In the genomic region with DNA sequence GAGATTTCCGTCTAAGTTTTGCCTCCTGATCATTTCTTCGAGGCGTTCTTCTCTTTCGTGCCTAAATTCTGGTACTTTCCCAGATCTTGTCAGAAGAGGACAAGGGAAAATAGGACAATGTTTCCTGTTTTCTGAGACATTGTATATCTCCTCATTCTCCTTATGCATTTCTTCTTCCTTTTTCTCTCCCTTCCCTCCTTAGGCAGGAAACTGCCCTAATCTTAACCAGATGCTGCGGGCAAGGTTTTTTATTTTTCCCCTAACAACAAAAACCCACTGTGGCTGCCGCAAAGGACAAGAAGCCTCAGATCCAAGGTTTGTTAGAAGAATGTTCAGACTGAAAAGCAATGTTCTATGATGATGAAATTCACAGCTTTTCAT, we compare ENCODE assay signal across 1 cellular context.
TF ChIP-seq lines count a peak whose summit lies in the region.

No MANE protein-coding gene starts in this region.

TF ChIP-seq in HepG2, 621 proteins besides CTCF, POLR2A, EP300 and RAD21:
- TF ChIP-seq POLR2AphosphoS5 (IDR thresholded peaks at IDR 0.05; ENCODE audit: low read depth, low read length): no peak
- TF ChIP-seq THAP11 (CRISPR knock-in tag; IDR thresholded peaks at IDR 0.05): no peak
- TF ChIP-seq NCOA5 (CRISPR knock-in tag; IDR thresholded peaks at IDR 0.05): no peak
- TF ChIP-seq, protein P1, sequence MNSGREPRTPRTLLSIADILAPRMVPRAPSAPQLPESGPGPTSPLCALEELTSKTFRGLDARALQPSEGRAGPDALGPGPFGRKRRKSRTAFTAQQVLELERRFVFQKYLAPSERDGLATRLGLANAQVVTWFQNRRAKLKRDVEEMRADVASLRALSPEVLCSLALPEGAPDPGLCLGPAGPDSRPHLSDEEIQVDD (CRISPR knock-in tag; IDR thresholded peaks at IDR 0.05; ENCODE audit: borderline replicate concordance): no peak
- no peak for TF ChIP-seq ZNF572 (CRISPR knock-in tag; IDR thresholded peaks at IDR 0.05)
- no peak for TF ChIP-seq KLF11 (CRISPR knock-in tag; IDR thresholded peaks at IDR 0.05)
- no peak for TF ChIP-seq SOX13 (IDR thresholded peaks at IDR 0.05)
- TF ChIP-seq SOX13 (CRISPR knock-in tag; conservative IDR thresholded peaks at IDR 0.05 in 1 of 2, IDR thresholded peaks at IDR 0.05 in 1 of 2): no peak
- no peak for TF ChIP-seq SIX1 (CRISPR knock-in tag; IDR thresholded peaks at IDR 0.05; ENCODE audit: borderline replicate concordance)
- TF ChIP-seq THYN1 (CRISPR knock-in tag; IDR thresholded peaks at IDR 0.05; ENCODE audit: borderline replicate concordance, low read depth): no peak
- TF ChIP-seq ZNF550 (CRISPR knock-in tag; IDR thresholded peaks at IDR 0.05; ENCODE audit: borderline replicate concordance): no peak
- TF ChIP-seq TRIM24 (CRISPR knock-in tag; IDR thresholded peaks at IDR 0.05): no peak
- TF ChIP-seq, protein P2, sequence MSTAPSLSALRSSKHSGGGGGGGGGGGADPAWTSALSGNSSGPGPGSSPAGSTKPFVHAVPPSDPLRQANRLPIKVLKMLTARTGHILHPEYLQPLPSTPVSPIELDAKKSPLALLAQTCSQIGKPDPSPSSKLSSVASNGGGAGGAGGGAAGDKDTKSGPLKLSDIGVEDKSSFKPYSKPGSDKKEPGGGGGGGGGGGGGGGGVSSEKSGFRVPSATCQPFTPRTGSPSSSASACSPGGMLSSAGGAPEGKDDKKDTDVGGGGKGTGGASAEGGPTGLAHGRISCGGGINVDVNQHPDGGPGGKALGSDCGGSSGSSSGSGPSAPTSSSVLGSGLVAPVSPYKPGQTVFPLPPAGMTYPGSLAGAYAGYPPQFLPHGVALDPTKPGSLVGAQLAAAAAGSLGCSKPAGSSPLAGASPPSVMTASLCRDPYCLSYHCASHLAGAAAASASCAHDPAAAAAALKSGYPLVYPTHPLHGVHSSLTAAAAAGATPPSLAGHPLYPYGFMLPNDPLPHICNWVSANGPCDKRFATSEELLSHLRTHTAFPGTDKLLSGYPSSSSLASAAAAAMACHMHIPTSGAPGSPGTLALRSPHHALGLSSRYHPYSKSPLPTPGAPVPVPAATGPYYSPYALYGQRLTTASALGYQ (CRISPR knock-in tag; IDR thresholded peaks at IDR 0.05): no peak
- TF ChIP-seq IKZF4 (CRISPR knock-in tag; IDR thresholded peaks at IDR 0.05; ENCODE audit: borderline replicate concordance, low read depth, not compliant biosample characterization): no peak
- TF ChIP-seq GATAD1 (CRISPR knock-in tag; IDR thresholded peaks at IDR 0.05): no peak
- no peak for TF ChIP-seq KDM5A (IDR thresholded peaks at IDR 0.05; ENCODE audit: borderline replicate concordance, low read length)
- TF ChIP-seq HOXA3 (CRISPR knock-in tag; IDR thresholded peaks at IDR 0.05): no peak
- TF ChIP-seq, protein P3, sequence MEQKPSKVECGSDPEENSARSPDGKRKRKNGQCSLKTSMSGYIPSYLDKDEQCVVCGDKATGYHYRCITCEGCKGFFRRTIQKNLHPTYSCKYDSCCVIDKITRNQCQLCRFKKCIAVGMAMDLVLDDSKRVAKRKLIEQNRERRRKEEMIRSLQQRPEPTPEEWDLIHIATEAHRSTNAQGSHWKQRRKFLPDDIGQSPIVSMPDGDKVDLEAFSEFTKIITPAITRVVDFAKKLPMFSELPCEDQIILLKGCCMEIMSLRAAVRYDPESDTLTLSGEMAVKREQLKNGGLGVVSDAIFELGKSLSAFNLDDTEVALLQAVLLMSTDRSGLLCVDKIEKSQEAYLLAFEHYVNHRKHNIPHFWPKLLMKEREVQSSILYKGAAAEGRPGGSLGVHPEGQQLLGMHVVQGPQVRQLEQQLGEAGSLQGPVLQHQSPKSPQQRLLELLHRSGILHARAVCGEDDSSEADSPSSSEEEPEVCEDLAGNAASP (CRISPR knock-in tag; IDR thresholded peaks at IDR 0.05; ENCODE audit: borderline replicate concordance): no peak
- no peak for TF ChIP-seq JDP2 (CRISPR knock-in tag; IDR thresholded peaks at IDR 0.05; ENCODE audit: borderline replicate concordance)
- TF ChIP-seq, protein P4, sequence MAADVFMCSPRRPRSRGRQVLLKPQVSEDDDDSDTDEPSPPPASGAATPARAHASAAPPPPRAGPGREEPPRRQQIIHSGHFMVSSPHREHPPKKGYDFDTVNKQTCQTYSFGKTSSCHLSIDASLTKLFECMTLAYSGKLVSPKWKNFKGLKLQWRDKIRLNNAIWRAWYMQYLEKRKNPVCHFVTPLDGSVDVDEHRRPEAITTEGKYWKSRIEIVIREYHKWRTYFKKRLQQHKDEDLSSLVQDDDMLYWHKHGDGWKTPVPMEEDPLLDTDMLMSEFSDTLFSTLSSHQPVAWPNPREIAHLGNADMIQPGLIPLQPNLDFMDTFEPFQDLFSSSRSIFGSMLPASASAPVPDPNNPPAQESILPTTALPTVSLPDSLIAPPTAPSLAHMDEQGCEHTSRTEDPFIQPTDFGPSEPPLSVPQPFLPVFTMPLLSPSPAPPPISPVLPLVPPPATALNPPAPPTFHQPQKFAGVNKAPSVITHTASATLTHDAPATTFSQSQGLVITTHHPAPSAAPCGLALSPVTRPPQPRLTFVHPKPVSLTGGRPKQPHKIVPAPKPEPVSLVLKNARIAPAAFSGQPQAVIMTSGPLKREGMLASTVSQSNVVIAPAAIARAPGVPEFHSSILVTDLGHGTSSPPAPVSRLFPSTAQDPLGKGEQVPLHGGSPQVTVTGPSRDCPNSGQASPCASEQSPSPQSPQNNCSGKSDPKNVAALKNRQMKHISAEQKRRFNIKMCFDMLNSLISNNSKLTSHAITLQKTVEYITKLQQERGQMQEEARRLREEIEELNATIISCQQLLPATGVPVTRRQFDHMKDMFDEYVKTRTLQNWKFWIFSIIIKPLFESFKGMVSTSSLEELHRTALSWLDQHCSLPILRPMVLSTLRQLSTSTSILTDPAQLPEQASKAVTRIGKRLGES (CRISPR knock-in tag; IDR thresholded peaks at IDR 0.05; ENCODE audit: borderline replicate concordance): no peak
